1 cellular context compared by ENCODE assay signal in the genomic region with DNA sequence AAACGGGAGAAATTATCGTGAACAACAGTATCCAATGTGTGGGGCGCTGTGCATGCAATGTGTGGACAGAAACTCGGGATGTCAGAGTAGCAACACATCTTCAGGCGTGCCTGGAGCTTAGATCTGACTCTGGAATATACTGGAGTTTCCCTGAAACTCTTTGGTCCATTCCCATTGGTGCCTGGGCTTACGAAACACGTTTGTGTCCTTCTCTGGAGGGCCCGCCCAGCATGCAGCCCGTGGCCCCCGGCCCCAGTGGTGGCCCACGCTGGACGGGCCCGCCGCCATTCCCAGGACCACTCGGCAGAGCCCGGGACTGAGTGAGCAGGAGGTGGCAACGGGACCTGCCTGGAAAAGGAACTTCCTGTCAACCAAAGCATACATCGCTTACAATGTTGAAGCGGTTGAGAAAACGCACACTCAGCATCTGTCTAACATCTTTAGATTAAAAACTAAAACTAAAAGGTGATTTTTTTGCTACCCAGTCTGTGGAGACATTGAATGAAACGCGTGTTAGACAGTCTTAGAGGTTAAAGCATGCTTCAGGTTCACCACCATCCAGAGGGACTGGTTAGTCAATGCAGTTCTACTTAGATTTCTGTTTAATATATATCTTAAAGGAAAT.
TF ChIP-seq lines count a peak whose summit lies in the region.

No MANE protein-coding gene starts in this region.

TF ChIP-seq in HCT116, 20 proteins besides CTCF, POLR2A, EP300 and RAD21 (continued from another document):
- TF ChIP-seq, protein P1, sequence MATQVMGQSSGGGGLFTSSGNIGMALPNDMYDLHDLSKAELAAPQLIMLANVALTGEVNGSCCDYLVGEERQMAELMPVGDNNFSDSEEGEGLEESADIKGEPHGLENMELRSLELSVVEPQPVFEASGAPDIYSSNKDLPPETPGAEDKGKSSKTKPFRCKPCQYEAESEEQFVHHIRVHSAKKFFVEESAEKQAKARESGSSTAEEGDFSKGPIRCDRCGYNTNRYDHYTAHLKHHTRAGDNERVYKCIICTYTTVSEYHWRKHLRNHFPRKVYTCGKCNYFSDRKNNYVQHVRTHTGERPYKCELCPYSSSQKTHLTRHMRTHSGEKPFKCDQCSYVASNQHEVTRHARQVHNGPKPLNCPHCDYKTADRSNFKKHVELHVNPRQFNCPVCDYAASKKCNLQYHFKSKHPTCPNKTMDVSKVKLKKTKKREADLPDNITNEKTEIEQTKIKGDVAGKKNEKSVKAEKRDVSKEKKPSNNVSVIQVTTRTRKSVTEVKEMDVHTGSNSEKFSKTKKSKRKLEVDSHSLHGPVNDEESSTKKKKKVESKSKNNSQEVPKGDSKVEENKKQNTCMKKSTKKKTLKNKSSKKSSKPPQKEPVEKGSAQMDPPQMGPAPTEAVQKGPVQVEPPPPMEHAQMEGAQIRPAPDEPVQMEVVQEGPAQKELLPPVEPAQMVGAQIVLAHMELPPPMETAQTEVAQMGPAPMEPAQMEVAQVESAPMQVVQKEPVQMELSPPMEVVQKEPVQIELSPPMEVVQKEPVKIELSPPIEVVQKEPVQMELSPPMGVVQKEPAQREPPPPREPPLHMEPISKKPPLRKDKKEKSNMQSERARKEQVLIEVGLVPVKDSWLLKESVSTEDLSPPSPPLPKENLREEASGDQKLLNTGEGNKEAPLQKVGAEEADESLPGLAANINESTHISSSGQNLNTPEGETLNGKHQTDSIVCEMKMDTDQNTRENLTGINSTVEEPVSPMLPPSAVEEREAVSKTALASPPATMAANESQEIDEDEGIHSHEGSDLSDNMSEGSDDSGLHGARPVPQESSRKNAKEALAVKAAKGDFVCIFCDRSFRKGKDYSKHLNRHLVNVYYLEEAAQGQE (IDR thresholded peaks at IDR 0.05; ENCODE audit: low read depth): no peak
- TF ChIP-seq POLR2AphosphoS5 (IDR thresholded peaks at IDR 0.05; ENCODE audit: low read depth, low read length): no peak
- no peak for TF ChIP-seq CBX3 (IDR thresholded peaks at IDR 0.05; ENCODE audit: low read depth)
- TF ChIP-seq, protein P2, sequence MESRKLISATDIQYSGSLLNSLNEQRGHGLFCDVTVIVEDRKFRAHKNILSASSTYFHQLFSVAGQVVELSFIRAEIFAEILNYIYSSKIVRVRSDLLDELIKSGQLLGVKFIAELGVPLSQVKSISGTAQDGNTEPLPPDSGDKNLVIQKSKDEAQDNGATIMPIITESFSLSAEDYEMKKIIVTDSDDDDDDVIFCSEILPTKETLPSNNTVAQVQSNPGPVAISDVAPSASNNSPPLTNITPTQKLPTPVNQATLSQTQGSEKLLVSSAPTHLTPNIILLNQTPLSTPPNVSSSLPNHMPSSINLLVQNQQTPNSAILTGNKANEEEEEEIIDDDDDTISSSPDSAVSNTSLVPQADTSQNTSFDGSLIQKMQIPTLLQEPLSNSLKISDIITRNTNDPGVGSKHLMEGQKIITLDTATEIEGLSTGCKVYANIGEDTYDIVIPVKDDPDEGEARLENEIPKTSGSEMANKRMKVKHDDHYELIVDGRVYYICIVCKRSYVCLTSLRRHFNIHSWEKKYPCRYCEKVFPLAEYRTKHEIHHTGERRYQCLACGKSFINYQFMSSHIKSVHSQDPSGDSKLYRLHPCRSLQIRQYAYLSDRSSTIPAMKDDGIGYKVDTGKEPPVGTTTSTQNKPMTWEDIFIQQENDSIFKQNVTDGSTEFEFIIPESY (IDR thresholded peaks at IDR 0.05; ENCODE audit: extremely low read depth, insufficient replicate concordance, low read length): no peak
- no peak for TF ChIP-seq TCF7L2 (IDR thresholded peaks at IDR 0.05; ENCODE audit: borderline replicate concordance, extremely low read depth, insufficient read depth, insufficient read length)
- TF ChIP-seq ELF1 (IDR thresholded peaks at IDR 0.05; ENCODE audit: borderline replicate concordance, low read depth): no peak
- TF ChIP-seq FOSL1 (IDR thresholded peaks at IDR 0.05; ENCODE audit: low read depth): no peak
TF ChIP-seq in HCT116: peak in this region for 0.
